ENCODE assay signal across 31 cellular contexts in genomic region chr3:193168911-193169310, GRCh38.
"Had no signal": no experiment of that assay in that cellular context is flagged by ENCODE, and none has a peak within 500 bp of the region (broad histone marks: within the 10 kb centered on the region; RNA-seq: fewer than 3 reads in every experiment).

No MANE protein-coding gene starts in this region.

- H3K27ac ChIP-seq: ascending aorta, cardiac muscle cell, colonic mucosa, dorsolateral prefrontal cortex, gastrocnemius medialis, parathyroid adenoma, psoas muscle, right atrium auricular region, stomach, suprapubic skin, tibial artery, upper lobe of right lung, VCaP had no signal

- DNase-seq: activated CD4-positive, alpha-beta T cell treated with anti-CD3 and anti-CD28 coated beads for 4 hours; activated CD4-positive, alpha-beta T cell treated with anti-CD3 and anti-CD28 coated beads, Interleukin-2, amount 50 U/mL, for 4 hours; activated gamma-delta T cell; activated naive CD4-positive, alpha-beta T cell treated with anti-CD3 and anti-CD28 coated beads, Interleukin-2, amount 10 ng/mL, durations not matched to agents 7 days and 5 days; activated naive CD8-positive, alpha-beta T cell treated with anti-CD3 and anti-CD28 coated beads, Interleukin-2, amount 10 ng/mL, durations not matched to agents 7 days and 5 days; activated T-cell treated with anti-CD3 and anti-CD28 coated beads for 4 hours; cerebellar nuclear complex; colonic mucosa; dorsolateral prefrontal cortex; effector memory CD4-positive, alpha-beta T cell; erythroblast; gastrocnemius medialis; hippocampal formation; left colon; mammary epithelial cell; psoas muscle; stimulated activated CD4-positive, alpha-beta T cell treated with anti-CD3 and anti-CD28 coated beads, Interleukin-15, amount 100 ng/mL, for 24 hours; stimulated activated CD4-positive, alpha-beta T cell treated with anti-CD3 and anti-CD28 coated beads, Interleukin-2, amount 100 ng/mL, for 24 hours; stimulated activated naive B cell treated with anti-CD40 and anti-IgM and Interleukin-4, amounts not matched to agents 10 μg/mL and 1 μg/mL and 100 μg/mL, for 72 hours; stomach; tibial artery; upper lobe of right lung had no signal

- H3K27ac Mint-ChIP-seq: activated naive CD4-positive, alpha-beta T cell treated with anti-CD3 and anti-CD28 coated beads, Interleukin-2, amount 10 ng/mL, durations not matched to agents 7 days and 5 days; activated naive CD8-positive, alpha-beta T cell treated with anti-CD3 and anti-CD28 coated beads, Interleukin-2, amount 10 ng/mL, durations not matched to agents 7 days and 5 days; nephron; stimulated activated naive B cell treated with anti-CD40 and anti-IgM and Interleukin-4, amounts not matched to agents 10 μg/mL and 1 μg/mL and 100 μg/mL, for 72 hours; T-helper 2 cell treated with Interferon-gamma antibody and Interleukin-4, amounts not matched to agents 5 μg/mL and 100 μg/mL, for 36 hours had no signal

- H3K4me1 Mint-ChIP-seq: activated naive CD4-positive, alpha-beta T cell treated with anti-CD3 and anti-CD28 coated beads, Interleukin-2, amount 10 ng/mL, durations not matched to agents 7 days and 5 days; activated naive CD8-positive, alpha-beta T cell treated with anti-CD3 and anti-CD28 coated beads, Interleukin-2, amount 10 ng/mL, durations not matched to agents 7 days and 5 days; nephron; stimulated activated naive B cell treated with anti-CD40 and anti-IgM and Interleukin-4, amounts not matched to agents 10 μg/mL and 1 μg/mL and 100 μg/mL, for 72 hours had no signal

- H3K4me3 ChIP-seq: ascending aorta, cardiac muscle cell, colonic mucosa, dorsolateral prefrontal cortex, gastrocnemius medialis, psoas muscle, right atrium auricular region, stomach, suprapubic skin, tibial artery, upper lobe of right lung had no signal

- H3K9me3 Mint-ChIP-seq: activated naive CD4-positive, alpha-beta T cell treated with anti-CD3 and anti-CD28 coated beads, Interleukin-2, amount 10 ng/mL, durations not matched to agents 7 days and 5 days; activated naive CD8-positive, alpha-beta T cell treated with anti-CD3 and anti-CD28 coated beads, Interleukin-2, amount 10 ng/mL, durations not matched to agents 7 days and 5 days; brain; nephron; stimulated activated naive B cell treated with anti-CD40 and anti-IgM and Interleukin-4, amounts not matched to agents 10 μg/mL and 1 μg/mL and 100 μg/mL, for 72 hours; T-helper 2 cell treated with Interferon-gamma antibody and Interleukin-4, amounts not matched to agents 5 μg/mL and 100 μg/mL, for 36 hours had no signal

- H3K27me3 ChIP-seq: ascending aorta, colonic mucosa, gastrocnemius medialis, right atrium auricular region, stomach, suprapubic skin, tibial artery, upper lobe of right lung had no signal

- H3K4me3 Mint-ChIP-seq: activated naive CD4-positive, alpha-beta T cell treated with anti-CD3 and anti-CD28 coated beads, Interleukin-2, amount 10 ng/mL, durations not matched to agents 7 days and 5 days; activated naive CD8-positive, alpha-beta T cell treated with anti-CD3 and anti-CD28 coated beads, Interleukin-2, amount 10 ng/mL, durations not matched to agents 7 days and 5 days; brain; nephron; stimulated activated naive B cell treated with anti-CD40 and anti-IgM and Interleukin-4, amounts not matched to agents 10 μg/mL and 1 μg/mL and 100 μg/mL, for 72 hours; T-helper 2 cell treated with Interferon-gamma antibody and Interleukin-4, amounts not matched to agents 5 μg/mL and 100 μg/mL, for 36 hours had no signal

- H3K4me1 ChIP-seq: ascending aorta, colonic mucosa, gastrocnemius medialis, parathyroid adenoma, psoas muscle, right atrium auricular region, stomach, suprapubic skin, tibial artery, upper lobe of right lung had no signal

- H3K27me3 Mint-ChIP-seq: activated naive CD4-positive, alpha-beta T cell treated with anti-CD3 and anti-CD28 coated beads, Interleukin-2, amount 10 ng/mL, durations not matched to agents 7 days and 5 days; brain had no signal

- ATAC-seq: gastrocnemius medialis; left colon; psoas muscle; stimulated activated naive B cell treated with anti-CD40 and anti-IgM and Interleukin-4, amounts not matched to agents 10 μg/mL and 1 μg/mL and 100 μg/mL, for 72 hours; upper lobe of right lung had no signal

- H3K36me3 Mint-ChIP-seq: activated naive CD4-positive, alpha-beta T cell treated with anti-CD3 and anti-CD28 coated beads, Interleukin-2, amount 10 ng/mL, durations not matched to agents 7 days and 5 days; activated naive CD8-positive, alpha-beta T cell treated with anti-CD3 and anti-CD28 coated beads, Interleukin-2, amount 10 ng/mL, durations not matched to agents 7 days and 5 days; brain; stimulated activated naive B cell treated with anti-CD40 and anti-IgM and Interleukin-4, amounts not matched to agents 10 μg/mL and 1 μg/mL and 100 μg/mL, for 72 hours had no signal

- H3K9ac ChIP-seq: parathyroid adenoma had no signal

- H3K36me3 ChIP-seq: ascending aorta, cardiac muscle cell, colonic mucosa, gastrocnemius medialis, right atrium auricular region, stomach, suprapubic skin, tibial artery, upper lobe of right lung had no signal

- H3K9me3 ChIP-seq: ascending aorta, colonic mucosa, gastrocnemius medialis, psoas muscle, right atrium auricular region, stomach, suprapubic skin, tibial artery, upper lobe of right lung had no signal
